In genomic region chr2:101446869-101447268, GRCh38 we compare ENCODE assay signal across 11 cellular contexts. TPM values are rescaled to one million over a fixed set of nuclear protein-coding genes. Genes with fewer than 3 reads are reported as not detected.
DNase-seq lines count a peak whose midpoint lies in the region; ATAC-seq, FAIRE-seq and TF ChIP-seq lines count a peak whose summit lies in the region.
"Had no signal": no experiment of that assay in that cellular context is flagged by ENCODE, and none has a peak within 500 bp of the region (broad histone marks: within the 10 kb centered on the region; RNA-seq: fewer than 3 reads in every experiment).

No MANE protein-coding gene starts in this region.

- peaks cover 6% of the 10 kb centered on the region for H3K9me3 Mint-ChIP-seq in astrocyte (ENCODE audit: unreplicated experiment)

- H3K36me3 ChIP-seq in MG63 (peaks cover 3% of the 10 kb centered on the region; the same call in 1 of the 2 replicates), astrocyte (ENCODE audit: insufficient read depth, low read length) (peaks cover 4% of the 10 kb centered on the region), osteoblast (ENCODE audit: insufficient read depth, low read length) (peaks cover 24% of the 10 kb centered on the region)

- no peak overlapping the region for H3K27ac Mint-ChIP-seq in astrocyte (ENCODE audit: unreplicated experiment)

- peaks cover 7% of the 10 kb centered on the region; the same call in 1 of the 2 replicates for H3K9me3 ChIP-seq in MG63
- H3K9me3 ChIP-seq in astrocyte (ENCODE audit: insufficient read depth, low read depth, low read length): no peaks in the 10 kb centered on the region
- no peaks in the 10 kb centered on the region for H3K9me3 ChIP-seq in osteoblast (ENCODE audit: low read depth, low read length)

- peak overlapping the region; percentile 13 for H3K4me3 Mint-ChIP-seq in astrocyte (ENCODE audit: unreplicated experiment)

- no peaks in the 10 kb centered on the region for H4K20me1 ChIP-seq in astrocyte (ENCODE audit: insufficient read depth, low read length)
- no peaks in the 10 kb centered on the region for H4K20me1 ChIP-seq in osteoblast (ENCODE audit: insufficient read depth, low read length)

- peak; percentile 93 for FAIRE-seq in astrocyte (lab: Jason Lieb, UNC)

- H3K4me2 ChIP-seq in astrocyte (ENCODE audit: low read length): peak overlapping the region; percentile 65
- H3K4me2 ChIP-seq in osteoblast (ENCODE audit: insufficient read depth, low read length): peak overlapping the region; percentile 16

- H3K4me3 ChIP-seq in MG63 (no peak overlapping the region), astrocyte (ENCODE audit: insufficient read depth, low read depth, low read length) (no peak overlapping the region), osteoblast (ENCODE audit: insufficient read depth, low read length) (no peak overlapping the region)

- H3K79me2 ChIP-seq in astrocyte (ENCODE audit: insufficient read depth, low read length) (no peaks in the 10 kb centered on the region), osteoblast (ENCODE audit: insufficient read depth, low read length) (peaks cover 30% of the 10 kb centered on the region)

- H3K36me3 Mint-ChIP-seq in astrocyte (ENCODE audit: low read depth, unreplicated experiment): peaks cover 3% of the 10 kb centered on the region

- no peak for ATAC-seq in GM21367 (IDR thresholded peaks at IDR 0.05; ENCODE audit: unreplicated experiment)
- ATAC-seq: Right ventricle myocardium inferior had no signal

- no peak overlapping the region for H2AFZ ChIP-seq in astrocyte (ENCODE audit: low read depth, low read length)
- H2AFZ ChIP-seq in osteoblast (ENCODE audit: low read length): no peak overlapping the region

- H3K27ac ChIP-seq in astrocyte (ENCODE audit: low read depth, low read length): peak overlapping the region; percentile 61
- H3K27ac ChIP-seq in osteoblast (ENCODE audit: low read depth, low read length): peak overlapping the region; percentile 34

- DNase-seq in GDM1 (lab: John Stamatoyannopoulos, UW) (peak; percentile 51), MG63 (peak; percentile 68), astrocyte (ENCODE audit: low read depth) (peak; percentile 96), osteoblast (ENCODE audit: insufficient read length, low spot score, missing footprints) (peak; percentile 89), NCI-H2196 (lab: John Stamatoyannopoulos, UW; ENCODE audit: unreplicated experiment) (no peak), D341Med (ENCODE audit: low spot score) (no peak)
- DNase-seq: cerebellar nuclear complex, glutamatergic neuron, NCI-H1092 treated with DMSO at 0.1 percent for 48 hours had no signal

- H3K27me3 Mint-ChIP-seq in astrocyte (ENCODE audit: low read depth, unreplicated experiment): peaks cover 10% of the 10 kb centered on the region

- TF ChIP-seq CTCF in astrocyte (IDR thresholded peaks at IDR 0.05; ENCODE audit: insufficient read depth, low read depth, low read length) (no peak), osteoblast (IDR thresholded peaks at IDR 0.05; ENCODE audit: extremely low read depth, low read depth, low read length) (no peak)

- H3K27me3 ChIP-seq in MG63 (no peaks in the 10 kb centered on the region), astrocyte (ENCODE audit: insufficient read depth, low read length) (no peaks in the 10 kb centered on the region), osteoblast (ENCODE audit: insufficient read depth, low read length) (no peaks in the 10 kb centered on the region)

- H3K4me1 Mint-ChIP-seq in astrocyte (ENCODE audit: low read depth, unreplicated experiment): peaks cover 17% of the 10 kb centered on the region

- H3K4me1 ChIP-seq in astrocyte (ENCODE audit: insufficient read depth, low read length) (peaks cover 25% of the 10 kb centered on the region), osteoblast (ENCODE audit: insufficient read depth, low read length) (peaks cover 40% of the 10 kb centered on the region)

- no peak overlapping the region for H3K9ac ChIP-seq in astrocyte (ENCODE audit: low read length)

RNA-seq across cellular contexts. Expression of gene RFX8, which starts 28.0 kb away (rescaled TPM):
- total RNA-seq in MG63 (2014; rRNA removed; shearing (Covaris generic); ENCODE audit: low replicate concordance): not detected in 2 replicates
- total RNA-seq in astrocyte (not detected in 2 replicates), osteoblast (7.6 and 10.0 TPM in 2 replicates)
- total RNA-seq: Right ventricle myocardium inferior had no signal

RNA-seq across cellular contexts. Expression of gene CREG2, which starts 59.6 kb away (rescaled TPM):
- total RNA-seq in MG63 (2014; rRNA removed; shearing (Covaris generic); ENCODE audit: low replicate concordance): not detected in 2 replicates
- total RNA-seq in astrocyte: 0.11 TPM in 1 of 2 replicates, not detected in the other
- total RNA-seq in osteoblast: 0.29 and 0.36 TPM in 2 replicates
- total RNA-seq: Right ventricle myocardium inferior had no signal

Comparison
In these comparisons a context has a peak if more than half of its experiments do, and no peak if none do; other contexts are left out.
1. DNase-seq: peak in GDM1 (single experiment), MG63 (single experiment), astrocyte (single experiment) and osteoblast (single experiment); none in NCI-H2196 (single experiment) and D341Med (single experiment).